In genomic region chr4:153090670-153091385, GRCh38 we compare ENCODE assay signal across 19 cellular contexts.
DNase-seq lines count a peak whose midpoint lies in the region; ATAC-seq and TF ChIP-seq lines count a peak whose summit lies in the region.
"Had no signal": no experiment of that assay in that cellular context is flagged by ENCODE, and none has a peak within 500 bp of the region (broad histone marks: within the 10 kb centered on the region; RNA-seq: fewer than 3 reads in every experiment).

No MANE protein-coding gene starts in this region.

- DNase-seq in activated CD8-positive, alpha-beta memory T cell treated with anti-CD3 and anti-CD28 coated beads for 24 hours = peak; percentile 56
- no peak for DNase-seq in activated CD8-positive, alpha-beta memory T cell treated with anti-CD3 and anti-CD28 coated beads, Interleukin-2, amount 50 U/mL, for 4 hours
- peak in 1 of 3 donors; percentile 16 for DNase-seq in mucosa of descending colon
- no peak for DNase-seq in AML-193 (lab: John Stamatoyannopoulos, UW)
- DNase-seq in spleen = no peak
- DNase-seq: Kasumi-1, MG63, NCI-H1048, NCI-H1417 treated with DMSO at 0.1 percent for 48 hours, NCI-H187, NCI-H2107, NCI-H2227 treated with DMSO at 0.1 percent for 48 hours, NCI-H510A, NCI-H774, OCI-M1 had no signal

- 89 to 95% (median 92%) methylated on average over 6 of the region's 6 CpGs for WGBS in spleen, 5 donors

- no peaks in the 10 kb centered on the region for H3K27me3 ChIP-seq in spleen (replicated peaks in 1 of 7)
- H3K27me3 ChIP-seq: MG63 had no signal

- H3K4me1 ChIP-seq in mucosa of descending colon (ENCODE audit: low read depth) (no peaks in the 10 kb centered on the region), spleen (no peaks in the 10 kb centered on the region)

- H3K9me3 ChIP-seq in mucosa of descending colon (no peaks in the 10 kb centered on the region), spleen (no peaks in the 10 kb centered on the region)
- H3K9me3 ChIP-seq: MG63 had no signal

- H3K4me3 ChIP-seq in mucosa of descending colon = no peak overlapping the region
- H3K4me3 ChIP-seq in spleen = no peak overlapping the region
- H3K4me3 ChIP-seq: MG63 had no signal

- H3K27ac ChIP-seq in angular gyrus (ENCODE audit: low read depth, low read length) = peak overlapping the region; percentile 100
- H3K27ac ChIP-seq in spleen = no peak overlapping the region
- H3K27ac ChIP-seq: C4-2B had no signal

- intact Hi-C loops in mucosa of descending colon (cut with DNase I, micrococcal nuclease) (no loop called here), spleen (cut with DNase I; ENCODE audit: low total_unique reads) (no loop called here)

- no peak for TF ChIP-seq POLR2A in spleen (IDR thresholded peaks at IDR 0.05)

- no peak for TF ChIP-seq CTCF in mucosa of descending colon (IDR thresholded peaks at IDR 0.05)
- TF ChIP-seq CTCF in spleen (IDR thresholded peaks at IDR 0.05 in 8 of 11, conservative IDR thresholded peaks at IDR 0.05 in 3 of 11) = no peak

- peak; percentile 59 for ATAC-seq in mucosa of descending colon
- ATAC-seq in HG02571 (IDR thresholded peaks at IDR 0.05; ENCODE audit: unreplicated experiment) = no peak
- ATAC-seq: Right ventricle myocardium inferior had no signal

- H3K36me3 ChIP-seq in mucosa of descending colon (ENCODE audit: low read depth) (no peaks in the 10 kb centered on the region), spleen (no peaks in the 10 kb centered on the region)
- H3K36me3 ChIP-seq: MG63 had no signal
